17 cellular contexts compared by ENCODE assay signal in genomic region chr12:15596174-15596573, GRCh38.
DNase-seq lines count a peak whose midpoint lies in the region; ATAC-seq, FAIRE-seq and TF ChIP-seq lines count a peak whose summit lies in the region.
"Had no signal": no experiment of that assay in that cellular context is flagged by ENCODE, and none has a peak within 500 bp of the region (broad histone marks: within the 10 kb centered on the region; RNA-seq: fewer than 3 reads in every experiment).

No MANE protein-coding gene starts in this region.

- H3K4ac ChIP-seq in IMR-90 (ENCODE audit: low read depth, low read length): 0 out of 2 replicates have a peak overlapping the region, but pooled peaks have one; percentile 6

- H3K36me3 ChIP-seq in IMR-90 (ENCODE audit: control insufficient read depth, insufficient read depth, low read length) (no peaks in the 10 kb centered on the region), kidney (ENCODE audit: control insufficient read depth in 1 of 2, insufficient read depth in 2 of 2, low read length in 2 of 2) (no peaks in the 10 kb centered on the region), vagina (no peaks in the 10 kb centered on the region)
- H3K36me3 ChIP-seq: HAP-1, Peyer's patch had no signal

- WGBS in IMR-90 (ENCODE audit: extremely low coverage in 2 of 2, insufficient read length in 1 of 2), 2 experiments: no CpG with 5 or more reads among the region's 5 CpGs

- no peak overlapping the region for H3K4me3 Mint-ChIP-seq in nephron
- H3K4me3 Mint-ChIP-seq: CD14-positive monocyte had no signal

- H3K4me1 Mint-ChIP-seq in nephron: peaks cover 30% of the 10 kb centered on the region

- in situ Hi-C loops in IMR-90 (cut with MboI; ENCODE audit: low sequenced_read_pairs): loop anchor here (5.0 kb wide), 1 partner anchor 256 kb away; no protein-coding TSS in a partner anchor

- H2BK5ac ChIP-seq in IMR-90 (ENCODE audit: low read depth, low read length, poor library complexity, severe bottlenecking): no peak overlapping the region

- POLR2A ChIA-PET in IMR-90 (lab: Charles Lee; ENCODE audit: unreplicated experiment): no interaction called here

- H3K9me3 ChIP-seq in IMR-90 (ENCODE audit: control insufficient read depth, insufficient read depth, low read length) (no peaks in the 10 kb centered on the region), kidney (ENCODE audit: control insufficient read depth in 1 of 2, low read length in 2 of 2) (no peaks in the 10 kb centered on the region), vagina (no peaks in the 10 kb centered on the region)
- H3K9me3 ChIP-seq: HAP-1, Peyer's patch had no signal

- H2AK5ac ChIP-seq in IMR-90 (ENCODE audit: low read depth, low read length): no peak overlapping the region

- no peak for DNase-seq in IMR-90
- no peak for DNase-seq in kidney
- DNase-seq in vagina (ENCODE audit: extremely low spot score in 2 of 2): no peak
- DNase-seq in NCI-H187 (lab: John Stamatoyannopoulos, UW): no peak
- DNase-seq in SIG-M5 treated with dmso at 0.1 percent for 504 hours (lab: John Stamatoyannopoulos, UW; ENCODE audit: unreplicated experiment): no peak
- DNase-seq in UCSD-AML1 (lab: John Stamatoyannopoulos, UW; ENCODE audit: unreplicated experiment): no peak
- DNase-seq: DMS79 treated with DMSO at 0.1 percent for 48 hours, NCI-H1092 treated with DMSO at 0.1 percent for 48 hours, NCI-H146, NCI-H2081, NCI-H446 treated with DMSO at 0.1 percent for 48 hours, NCI-H69, Peyer's patch had no signal

- no peak for TF ChIP-seq POLR2A in IMR-90 (IDR thresholded peaks at IDR 0.05; ENCODE audit: low read depth, low read length)
- TF ChIP-seq POLR2A in vagina (IDR thresholded peaks at IDR 0.05): no peak

- H3K9ac ChIP-seq in IMR-90 (ENCODE audit: low read depth, low read length) (no peak overlapping the region), kidney (ENCODE audit: low read length in 2 of 2) (no peak overlapping the region)

- no peaks in the 10 kb centered on the region; the same call in 1 of the 2 replicates for H3K9me1 ChIP-seq in IMR-90 (ENCODE audit: insufficient read depth, low read length)

- no peak overlapping the region for H3K56ac ChIP-seq in IMR-90 (ENCODE audit: extremely low read depth, insufficient read depth, low read length)

- no peak overlapping the region for H2BK15ac ChIP-seq in IMR-90 (ENCODE audit: low read depth, low read length)

- no peak overlapping the region for H4K8ac ChIP-seq in IMR-90 (ENCODE audit: low read depth in 2 of 2, low read length in 2 of 2)

- H4K91ac ChIP-seq in IMR-90 (ENCODE audit: insufficient read depth, low read depth, low read length): no peak overlapping the region

- no peak overlapping the region for H3K4me2 ChIP-seq in IMR-90 (ENCODE audit: low read depth, low read length)

- no peak overlapping the region for H3K14ac ChIP-seq in IMR-90 (replicated peaks; ENCODE audit: low read depth, low read length)

- CTCF ChIA-PET in IMR-90 (lab: Yijun Ruan, JAX): interaction anchor here (0.5 to 1.0 kb wide), 2 partner anchors 12 to 799 kb away, joined by 3 read pairs; no protein-coding TSS in a partner anchor

- H3K4me3 ChIP-seq in IMR-90 (ENCODE audit: insufficient read depth, low read depth, low read length) (no peak overlapping the region), kidney (ENCODE audit: low read length in 2 of 2) (no peak overlapping the region), vagina (no peak overlapping the region)
- H3K4me3 ChIP-seq: HAP-1, Peyer's patch, SK-N-MC had no signal

- intact Hi-C loops in IMR-90 (cut with micrococcal nuclease) (no loop called here), kidney (cut with DNase I) (no loop called here), vagina (cut with DNase I) (no loop called here)

- H4K5ac ChIP-seq in IMR-90 (ENCODE audit: low read depth, low read length): no peak overlapping the region

- H3K27me3 ChIP-seq in IMR-90 (ENCODE audit: control insufficient read depth, insufficient read depth, low read length) (no peaks in the 10 kb centered on the region), vagina (no peaks in the 10 kb centered on the region)
- H3K27me3 ChIP-seq: Peyer's patch had no signal

- no peak overlapping the region for H2BK20ac ChIP-seq in IMR-90 (ENCODE audit: low read depth, low read length)

- H3K79me1 ChIP-seq in IMR-90 (ENCODE audit: low read depth in 1 of 2, low read length in 2 of 2): no peaks in the 10 kb centered on the region

- no peaks in the 10 kb centered on the region for H3K27me3 Mint-ChIP-seq in nephron (ENCODE audit: low read depth)

- dilution Hi-C loops in IMR-90 (cut with HindIII; ENCODE audit: low sequenced_read_pairs, unreplicated experiment): no loop called here

- H3K18ac ChIP-seq in IMR-90 (ENCODE audit: low read depth, low read length): no peak overlapping the region

- ATAC-seq in IMR-90 (ENCODE audit: low read depth): no peak

- no peaks in the 10 kb centered on the region for H4K20me1 ChIP-seq in IMR-90 (ENCODE audit: insufficient read depth, low read length)

- TF ChIP-seq RAD21 in IMR-90 (IDR thresholded peaks at IDR 0.05; ENCODE audit: low read length): no peak

- H3K27ac ChIP-seq in IMR-90 (ENCODE audit: insufficient read depth, low read length) (no peak overlapping the region), kidney (ENCODE audit: low read depth in 2 of 2, low read length in 2 of 2) (no peak overlapping the region), vagina (peak overlapping the region; percentile 28)
- H3K27ac ChIP-seq: Peyer's patch, SK-N-MC had no signal

- no peak overlapping the region for H2AK9ac ChIP-seq in IMR-90 (replicated peaks; ENCODE audit: low read depth, low read length, poor library complexity)

- H2BK120ac ChIP-seq in IMR-90 (ENCODE audit: low read depth, low read length): no peak overlapping the region

- no peaks in the 10 kb centered on the region for H3K9me3 Mint-ChIP-seq in nephron
- H3K9me3 Mint-ChIP-seq: CD14-positive monocyte had no signal

- H3K4me1 ChIP-seq in IMR-90 (ENCODE audit: control insufficient read depth, insufficient read depth, low read length): 0 out of 2 replicates have a peak, but pooled peaks cover 3% of the 10 kb centered on the region
- H3K4me1 ChIP-seq in kidney (ENCODE audit: control insufficient read depth in 1 of 2, insufficient read depth in 1 of 2, low read depth in 1 of 2, low read length in 2 of 2): peaks cover 2 to 8% of the 10 kb centered on the region in 2 donors
- H3K4me1 ChIP-seq in vagina: peaks cover 12% of the 10 kb centered on the region
- H3K4me1 ChIP-seq: HAP-1 had no signal

- no peak for TF ChIP-seq CTCF in IMR-90 (conservative IDR thresholded peaks at IDR 0.05; ENCODE audit: low read depth, low read length)
- no peak for TF ChIP-seq CTCF in kidney (IDR thresholded peaks at IDR 0.05; ENCODE audit: borderline replicate concordance, extremely low read depth, insufficient read depth)
- no peak for TF ChIP-seq CTCF in nephron (IDR thresholded peaks at IDR 0.05; ENCODE audit: unreplicated experiment in 3 of 3)
- TF ChIP-seq CTCF in vagina (IDR thresholded peaks at IDR 0.05): no peak

- peaks cover 11% of the 10 kb centered on the region for H3K36me3 Mint-ChIP-seq in nephron (ENCODE audit: low read depth)

- H2AFZ ChIP-seq in IMR-90 (replicated peaks; ENCODE audit: low read length, poor library complexity): no peak overlapping the region

- BruUV-seq in IMR-90 (replicated peaks; lab: Mats Ljungman, UMichigan): no TSS peak

- peak overlapping the region in 2 of 3 experiments; percentile 0 to 34 for H3K27ac Mint-ChIP-seq in nephron
- H3K27ac Mint-ChIP-seq: CD14-positive monocyte had no signal

- peak; percentile 13 for FAIRE-seq in kidney (lab: Jason Lieb, UNC)

- no peak overlapping the region for H3K23ac ChIP-seq in IMR-90 (ENCODE audit: low read depth, low read length)

TF ChIP-seq in IMR-90, 13 proteins besides CTCF, POLR2A, EP300 and RAD21:
- no peak for TF ChIP-seq SMC3 (IDR thresholded peaks at IDR 0.05; ENCODE audit: low read depth, low read length)
- TF ChIP-seq NFE2L2 (IDR thresholded peaks at IDR 0.05; ENCODE audit: low read depth, low read length): no peak
- no peak for TF ChIP-seq MXI1 (IDR thresholded peaks at IDR 0.05; ENCODE audit: borderline replicate concordance, low read depth, low read length)
- TF ChIP-seq, protein P1, sequence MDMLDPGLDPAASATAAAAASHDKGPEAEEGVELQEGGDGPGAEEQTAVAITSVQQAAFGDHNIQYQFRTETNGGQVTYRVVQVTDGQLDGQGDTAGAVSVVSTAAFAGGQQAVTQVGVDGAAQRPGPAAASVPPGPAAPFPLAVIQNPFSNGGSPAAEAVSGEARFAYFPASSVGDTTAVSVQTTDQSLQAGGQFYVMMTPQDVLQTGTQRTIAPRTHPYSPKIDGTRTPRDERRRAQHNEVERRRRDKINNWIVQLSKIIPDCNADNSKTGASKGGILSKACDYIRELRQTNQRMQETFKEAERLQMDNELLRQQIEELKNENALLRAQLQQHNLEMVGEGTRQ (IDR thresholded peaks at IDR 0.05; ENCODE audit: low read depth, low read length): no peak
- no peak for TF ChIP-seq RFX5 (IDR thresholded peaks at IDR 0.05; ENCODE audit: low read depth, low read length)
- no peak for TF ChIP-seq RCOR1 (IDR thresholded peaks at IDR 0.05; ENCODE audit: insufficient replicate concordance, low read length)
- TF ChIP-seq MAZ (IDR thresholded peaks at IDR 0.05; ENCODE audit: borderline replicate concordance, low read depth, low read length): no peak
